Comparison of ENCODE assay signal across 1 cellular context in genomic region chr16:31472559-31473203, GRCh38.
TF ChIP-seq lines count a peak whose summit lies in the region.

No MANE protein-coding gene starts in this region.

TF ChIP-seq in GM12878, 131 proteins besides CTCF, POLR2A, EP300 and RAD21:
- TF ChIP-seq, protein P1, sequence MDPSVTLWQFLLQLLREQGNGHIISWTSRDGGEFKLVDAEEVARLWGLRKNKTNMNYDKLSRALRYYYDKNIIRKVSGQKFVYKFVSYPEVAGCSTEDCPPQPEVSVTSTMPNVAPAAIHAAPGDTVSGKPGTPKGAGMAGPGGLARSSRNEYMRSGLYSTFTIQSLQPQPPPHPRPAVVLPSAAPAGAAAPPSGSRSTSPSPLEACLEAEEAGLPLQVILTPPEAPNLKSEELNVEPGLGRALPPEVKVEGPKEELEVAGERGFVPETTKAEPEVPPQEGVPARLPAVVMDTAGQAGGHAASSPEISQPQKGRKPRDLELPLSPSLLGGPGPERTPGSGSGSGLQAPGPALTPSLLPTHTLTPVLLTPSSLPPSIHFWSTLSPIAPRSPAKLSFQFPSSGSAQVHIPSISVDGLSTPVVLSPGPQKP (IDR thresholded peaks at IDR 0.05; ENCODE audit: low read depth, low read length), result no peak
- peak; percentile 94 for TF ChIP-seq ZBTB33 (IDR thresholded peaks at IDR 0.05)
- TF ChIP-seq, protein P2, sequence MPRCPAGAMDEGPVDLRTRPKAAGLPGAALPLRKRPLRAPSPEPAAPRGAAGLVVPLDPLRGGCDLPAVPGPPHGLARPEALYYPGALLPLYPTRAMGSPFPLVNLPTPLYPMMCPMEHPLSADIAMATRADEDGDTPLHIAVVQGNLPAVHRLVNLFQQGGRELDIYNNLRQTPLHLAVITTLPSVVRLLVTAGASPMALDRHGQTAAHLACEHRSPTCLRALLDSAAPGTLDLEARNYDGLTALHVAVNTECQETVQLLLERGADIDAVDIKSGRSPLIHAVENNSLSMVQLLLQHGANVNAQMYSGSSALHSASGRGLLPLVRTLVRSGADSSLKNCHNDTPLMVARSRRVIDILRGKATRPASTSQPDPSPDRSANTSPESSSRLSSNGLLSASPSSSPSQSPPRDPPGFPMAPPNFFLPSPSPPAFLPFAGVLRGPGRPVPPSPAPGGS (IDR thresholded peaks at IDR 0.05; ENCODE audit: borderline replicate concordance, insufficient read depth, low read depth, low read length, poor library complexity, severe bottlenecking), result no peak
- TF ChIP-seq MLLT1 (IDR thresholded peaks at IDR 0.05), result no peak; the same call in 1 of the 2 replicates
- TF ChIP-seq MEF2A (IDR thresholded peaks at IDR 0.05; ENCODE audit: insufficient read depth, low read depth, low read length), result no peak
- TF ChIP-seq KAT2A (conservative IDR thresholded peaks at IDR 0.05; ENCODE audit: control insufficient read depth, low read depth, low read length), result no peak
